Comparison of ENCODE assay signal across 15 cellular contexts in genomic region chr9:35269919-35270318, GRCh38.
"Had no signal": no experiment of that assay in that cellular context is flagged by ENCODE, and none has a peak within 500 bp of the region (broad histone marks: within the 10 kb centered on the region; RNA-seq: fewer than 3 reads in every experiment).

No MANE protein-coding gene starts in this region.

- H3K4me3 ChIP-seq: dorsolateral prefrontal cortex, esophagus squamous epithelium, right lobe of liver, skin epidermis had no signal

- ATAC-seq: activated CD4-positive, alpha-beta T cell treated with anti-CD3 and anti-CD28 coated beads for 36 hours; effector memory CD8-positive, alpha-beta T cell; natural killer cell treated with Interleukin-12 subunit alpha and Interleukin-12 subunit beta and Interleukin-15 and Interleukin-18, amount 100 ng/mL, for 72 hours; stimulated activated naive B cell treated with anti-CD40 and anti-IgM and Interleukin-4, amounts not matched to agents 10 μg/mL and 1 μg/mL and 100 μg/mL, for 72 hours had no signal

- H3K36me3 ChIP-seq: esophagus squamous epithelium, right lobe of liver had no signal

- H3K9me3 ChIP-seq: esophagus squamous epithelium, right lobe of liver had no signal

- H3K27ac ChIP-seq: right lobe of liver, skin epidermis had no signal

- H3K4me1 ChIP-seq: esophagus squamous epithelium, right lobe of liver had no signal

- DNase-seq: activated B cell treated with CpG ODN at 0.5 μM for 24 hours; activated CD4-positive, alpha-beta T cell treated with anti-CD3 and anti-CD28 coated beads for 36 hours; activated CD4-positive, alpha-beta T cell treated with anti-CD3 and anti-CD28 coated beads, Interleukin-2, amount 50 U/mL, for 48 hours; activated naive CD4-positive, alpha-beta T cell treated with Interleukin-2 at 50 U/mL for 16 hours; activated naive CD8-positive, alpha-beta T cell treated with anti-CD3 and anti-CD28 coated beads for 36 hours; activated T-cell treated with anti-CD3 and anti-CD28 coated beads, Interleukin-2, amount 50 U/mL, for 48 hours; dorsolateral prefrontal cortex; effector memory CD8-positive, alpha-beta T cell; esophagus squamous epithelium; right lobe of liver; stimulated activated CD8-positive, alpha-beta memory T cell treated with anti-CD3 and anti-CD28 coated beads, Interleukin-4, amount 100 ng/mL, for 48 hours; stimulated activated naive B cell treated with anti-CD40 and anti-IgM and Interleukin-4, amounts not matched to agents 10 μg/mL and 1 μg/mL and 100 μg/mL, for 72 hours; T-helper 1 cell had no signal

- H3K27me3 ChIP-seq: dorsolateral prefrontal cortex, esophagus squamous epithelium, right lobe of liver had no signal
